1 cellular context compared by ENCODE assay signal in genomic region chr22:30400159-30400558, GRCh38.
TF ChIP-seq lines count a peak whose summit lies in the region.

No MANE protein-coding gene starts in this region.

TF ChIP-seq in HEK293, 187 proteins besides CTCF, POLR2A, EP300 and RAD21:
- TF ChIP-seq ZBTB20 (tag by site-specific recombination; IDR thresholded peaks at IDR 0.05): no peak
- TF ChIP-seq ZNF341 (tag by site-specific recombination; IDR thresholded peaks at IDR 0.05; ENCODE audit: low read depth): 0 out of 2 replicates have a peak, but pooled peaks have one; percentile 12
